12 cellular contexts compared by ENCODE assay signal in genomic region chr22:46730568-46731245, GRCh38. TPM values are rescaled to one million over a fixed set of nuclear protein-coding genes. Genes with fewer than 3 reads are reported as not detected.
DNase-seq lines count a peak whose midpoint lies in the region; ATAC-seq, FAIRE-seq and TF ChIP-seq lines count a peak whose summit lies in the region.
"Had no signal": no experiment of that assay in that cellular context is flagged by ENCODE, and none has a peak within 500 bp of the region (broad histone marks: within the 10 kb centered on the region; RNA-seq: fewer than 3 reads in every experiment).

No MANE protein-coding gene starts in this region.

- DNase-seq in activated naive CD4-positive, alpha-beta T cell treated with anti-CD3 and anti-CD28 coated beads, Interleukin-2, amount 10 ng/mL, durations not matched to agents 7 days and 5 days, result no peak
- no peak for DNase-seq in activated naive CD4-positive, alpha-beta T cell (lab: John Stamatoyannopoulos, UW)
- DNase-seq in activated naive CD8-positive, alpha-beta T cell treated with anti-CD3 and anti-CD28 coated beads for 36 hours, result no peak
- DNase-seq in kidney (no peak), suprapubic skin (ENCODE audit: low spot score in 2 of 2) (no peak), upper lobe of right lung (no peak)
- no peak for DNase-seq in activated CD8-positive, alpha-beta memory T cell treated with anti-CD3 and anti-CD28 coated beads, Interleukin-2, amount 50 U/mL, for 4 hours
- DNase-seq: AML-193 had no signal

- peak overlapping the region in 1 of 2 donors; percentile 21 for H3K9ac ChIP-seq in kidney (ENCODE audit: low read length in 2 of 2)

- ATAC-seq in upper lobe of right lung (no peak), GM18519 (IDR thresholded peaks at IDR 0.05; ENCODE audit: low FRiP score, unreplicated experiment) (no peak)

- intact Hi-C loops in kidney (cut with DNase I) (no loop called here), upper lobe of right lung (cut with DNase I) (no loop called here)

- no peak for FAIRE-seq in kidney (lab: Jason Lieb, UNC)
- FAIRE-seq: colon had no signal

- H3K4me1 ChIP-seq in kidney (ENCODE audit: control insufficient read depth in 1 of 2, insufficient read depth in 1 of 2, low read depth in 1 of 2, low read length in 2 of 2) (peaks cover 54 to 61% of the 10 kb centered on the region in 2 donors), suprapubic skin (peaks cover 59% of the 10 kb centered on the region), upper lobe of right lung (peaks cover 46% of the 10 kb centered on the region)

- H3K27ac ChIP-seq in kidney (ENCODE audit: low read depth in 2 of 2, low read length in 2 of 2), result peak overlapping the region; percentile 73 to 83
- H3K27ac ChIP-seq in suprapubic skin, result peak overlapping the region; percentile 55
- no peak overlapping the region for H3K27ac ChIP-seq in upper lobe of right lung

- peak overlapping the region; percentile 42 for H3K27ac Mint-ChIP-seq in activated naive CD4-positive, alpha-beta T cell treated with anti-CD3 and anti-CD28 coated beads, Interleukin-2, amount 10 ng/mL, durations not matched to agents 7 days and 5 days
- peak overlapping the region; percentile 65 for H3K27ac Mint-ChIP-seq in activated naive CD8-positive, alpha-beta T cell treated with anti-CD3 and anti-CD28 coated beads for 36 hours

- no peak for TF ChIP-seq POLR2A in suprapubic skin (IDR thresholded peaks at IDR 0.05)

- H3K4me1 Mint-ChIP-seq in activated naive CD4-positive, alpha-beta T cell treated with anti-CD3 and anti-CD28 coated beads, Interleukin-2, amount 10 ng/mL, durations not matched to agents 7 days and 5 days, result peaks cover 39% of the 10 kb centered on the region
- H3K4me1 Mint-ChIP-seq in activated naive CD8-positive, alpha-beta T cell treated with anti-CD3 and anti-CD28 coated beads for 36 hours, result peaks cover 55% of the 10 kb centered on the region

- no peak for TF ChIP-seq EP300 in suprapubic skin (IDR thresholded peaks at IDR 0.05)

- no peaks in the 10 kb centered on the region for H3K27me3 ChIP-seq in suprapubic skin
- no peaks in the 10 kb centered on the region for H3K27me3 ChIP-seq in upper lobe of right lung

- CTCF ChIA-PET in activated naive CD4-positive, alpha-beta T cell treated with anti-CD3 and anti-CD28 coated beads, Interleukin-2, amount 10 ng/mL, durations not matched to agents 7 days and 5 days (lab: Charles Lee), result no interaction called here

- 31% methylated on average over 7 of the region's 9 CpGs for WGBS in suprapubic skin

- H3K27me3 Mint-ChIP-seq in activated naive CD4-positive, alpha-beta T cell treated with anti-CD3 and anti-CD28 coated beads, Interleukin-2, amount 10 ng/mL, durations not matched to agents 7 days and 5 days, result no peaks in the 10 kb centered on the region
- H3K27me3 Mint-ChIP-seq in activated naive CD8-positive, alpha-beta T cell treated with anti-CD3 and anti-CD28 coated beads for 36 hours, result no peaks in the 10 kb centered on the region

- no peaks in the 10 kb centered on the region for H3K36me3 ChIP-seq in kidney (ENCODE audit: control insufficient read depth in 1 of 2, insufficient read depth in 2 of 2, low read length in 2 of 2)
- peaks cover 8% of the 10 kb centered on the region for H3K36me3 ChIP-seq in suprapubic skin
- H3K36me3 ChIP-seq in upper lobe of right lung, result no peaks in the 10 kb centered on the region

- no peaks in the 10 kb centered on the region for H3K9me3 Mint-ChIP-seq in activated naive CD4-positive, alpha-beta T cell treated with anti-CD3 and anti-CD28 coated beads, Interleukin-2, amount 10 ng/mL, durations not matched to agents 7 days and 5 days
- no peaks in the 10 kb centered on the region for H3K9me3 Mint-ChIP-seq in activated naive CD8-positive, alpha-beta T cell treated with anti-CD3 and anti-CD28 coated beads for 36 hours
- H3K9me3 Mint-ChIP-seq: H9 had no signal

- H3K9me3 ChIP-seq in kidney (ENCODE audit: control insufficient read depth in 1 of 2, low read length in 2 of 2), result no peaks in the 10 kb centered on the region
- no peaks in the 10 kb centered on the region for H3K9me3 ChIP-seq in suprapubic skin
- no peaks in the 10 kb centered on the region for H3K9me3 ChIP-seq in upper lobe of right lung

- peaks cover 42% of the 10 kb centered on the region for H3K36me3 Mint-ChIP-seq in activated naive CD4-positive, alpha-beta T cell treated with anti-CD3 and anti-CD28 coated beads, Interleukin-2, amount 10 ng/mL, durations not matched to agents 7 days and 5 days
- H3K36me3 Mint-ChIP-seq in activated naive CD8-positive, alpha-beta T cell treated with anti-CD3 and anti-CD28 coated beads for 36 hours, result peaks cover 6% of the 10 kb centered on the region

- TF ChIP-seq CTCF in kidney (IDR thresholded peaks at IDR 0.05; ENCODE audit: borderline replicate concordance, extremely low read depth, insufficient read depth), result no peak
- TF ChIP-seq CTCF in suprapubic skin (IDR thresholded peaks at IDR 0.05), result no peak
- TF ChIP-seq CTCF in upper lobe of right lung (IDR thresholded peaks at IDR 0.05), result no peak

- H3K4me3 ChIP-seq in kidney (ENCODE audit: low read length in 2 of 2) (no peak overlapping the region), suprapubic skin (no peak overlapping the region), upper lobe of right lung (no peak overlapping the region)
- H3K4me3 ChIP-seq: smooth muscle cell had no signal

- no peak overlapping the region for H3K4me3 Mint-ChIP-seq in activated naive CD4-positive, alpha-beta T cell treated with anti-CD3 and anti-CD28 coated beads, Interleukin-2, amount 10 ng/mL, durations not matched to agents 7 days and 5 days
- no peak overlapping the region for H3K4me3 Mint-ChIP-seq in activated naive CD8-positive, alpha-beta T cell treated with anti-CD3 and anti-CD28 coated beads for 36 hours

RNA-seq across cellular contexts. Expression of gene CERK, which starts 7.3 kb away (rescaled TPM):
- 10 to 100 TPM; 38.1 to 41.3 TPM for total RNA-seq in activated naive CD8-positive, alpha-beta T cell treated with anti-CD3 and anti-CD28 coated beads for 36 hours
- total RNA-seq in kidney (28.2 TPM), suprapubic skin (10 to 100 TPM; 19.2 to 46.2 (median 36.6) TPM), upper lobe of right lung (28.1 TPM)
- 21.6 TPM for polyA plus RNA-seq in kidney (ENCODE audit: insufficient read depth, low read depth, low replicate concordance)

RNA-seq across cellular contexts. Expression of gene TBC1D22A, which starts 31.7 kb away (rescaled TPM):
- total RNA-seq in activated naive CD8-positive, alpha-beta T cell treated with anti-CD3 and anti-CD28 coated beads for 36 hours, result 10 to 100 TPM; 42.1 to 42.4 TPM
- 39.4 TPM for total RNA-seq in kidney
- 24.6 TPM for polyA plus RNA-seq in kidney (ENCODE audit: insufficient read depth, low read depth, low replicate concordance)
- total RNA-seq in suprapubic skin, result 10 to 100 TPM; 24.8 to 43.2 (median 35.4) TPM
- total RNA-seq in upper lobe of right lung, result 31.3 TPM
